1 cellular context compared by ENCODE assay signal in genomic region chr3:133037440-133037839, GRCh38.
TF ChIP-seq lines count a peak whose summit lies in the region.

No MANE protein-coding gene starts in this region.

TF ChIP-seq in K562, 482 proteins besides CTCF, POLR2A, EP300 and RAD21:
- TF ChIP-seq ETS2 (tag; IDR thresholded peaks at IDR 0.05; ENCODE audit: borderline replicate concordance, poor library complexity, severe bottlenecking) (no peak), ARID1B (IDR thresholded peaks at IDR 0.05) (no peak), ARHGAP35 (IDR thresholded peaks at IDR 0.05; ENCODE audit: partially characterized antibody) (no peak)
